Comparison of ENCODE assay signal across 8 cellular contexts in the genomic region with DNA sequence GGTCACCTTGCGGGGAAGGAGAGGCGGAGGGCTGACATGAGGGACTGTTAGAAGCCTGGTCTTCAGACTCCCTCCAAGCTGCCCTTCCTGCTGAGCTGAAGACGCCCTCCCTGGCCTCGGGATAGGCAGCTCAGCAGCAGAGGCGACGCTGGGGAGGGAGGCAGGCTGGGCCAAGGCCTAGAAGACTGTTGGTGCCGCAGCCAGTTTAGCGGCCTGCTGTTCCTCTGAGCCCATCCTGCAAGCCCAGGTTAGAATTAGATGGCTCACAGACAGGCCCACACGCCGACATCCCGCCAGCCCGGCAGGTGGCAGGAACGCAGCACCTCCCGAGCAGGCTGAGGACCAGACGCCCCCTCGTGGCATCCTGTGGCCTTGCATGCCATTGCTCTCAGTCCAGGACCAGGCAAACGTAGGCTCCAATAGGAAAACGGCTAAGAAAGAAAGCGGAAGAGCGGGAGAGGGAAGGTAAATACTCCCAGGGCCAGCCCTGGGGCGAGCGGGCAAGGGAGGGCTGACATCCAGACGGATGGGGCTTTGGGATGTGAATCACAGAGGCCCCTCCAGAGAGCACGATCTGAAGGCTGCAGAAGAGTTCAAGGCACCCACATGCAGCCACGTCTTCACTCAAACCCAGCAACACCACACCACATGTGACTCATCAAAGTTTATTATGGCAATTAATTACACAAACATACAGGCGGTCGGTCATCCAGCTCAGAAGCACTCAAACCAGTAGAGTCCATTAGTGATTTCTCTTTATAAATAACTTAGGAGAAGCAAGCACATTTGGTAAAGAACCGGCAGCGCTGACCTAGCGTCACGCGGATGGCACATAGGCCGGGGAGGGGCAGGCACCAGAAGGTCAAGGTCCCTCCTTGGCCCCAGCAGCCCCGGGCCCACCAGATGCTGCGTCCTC. TPM values are rescaled to one million over a fixed set of nuclear protein-coding genes. Genes with fewer than 3 reads are reported as not detected.
DNase-seq lines count a peak whose midpoint lies in the region; ATAC-seq lines count a peak whose summit lies in the region.

No MANE protein-coding gene starts in this region.

- peak; percentile 74 for ATAC-seq in HG03378 (IDR thresholded peaks at IDR 0.05; ENCODE audit: unreplicated experiment)

- peak; percentile 91 for DNase-seq in activated naive CD4-positive, alpha-beta T cell treated with Interleukin-2 at 50 U/mL for 16 hours
- no peak for DNase-seq in activated naive CD4-positive, alpha-beta T cell (lab: John Stamatoyannopoulos, UW)
- DNase-seq in activated CD4-positive, alpha-beta T cell treated with anti-CD3 and anti-CD28 coated beads for 24 hours (ENCODE audit: low read depth in 2 of 2), result peak; percentile 85 to 91
- DNase-seq in dermis blood vessel endothelial cell (peak; percentile 95), medulla oblongata (ENCODE audit: extremely low spot score) (peak; percentile 84), SHP77 treated with DMSO at 0.1 percent for 48 hours (lab: John Stamatoyannopoulos, UW) (no peak)
- DNase-seq in stimulated activated CD8-positive, alpha-beta memory T cell treated with anti-CD3 and anti-CD28 coated beads, Interleukin-12 subunit alpha, Interleukin-12 subunit beta, amount 100 ng/mL, for 4 hours (ENCODE audit: low read depth), result peak; percentile 76

RNA-seq across cellular contexts. Expression of gene CD5, which starts 27.6 kb away (rescaled TPM):
- total RNA-seq in dermis blood vessel endothelial cell, result not detected in 2 replicates

RNA-seq across cellular contexts. Expression of gene VPS37C, which starts 31.4 kb away (rescaled TPM):
- total RNA-seq in dermis blood vessel endothelial cell, result 9.7 and 14.1 TPM in 2 replicates

Comparison
In these comparisons a context has a peak if more than half of its experiments do, and no peak if none do; other contexts are left out.
1. DNase-seq: peak in activated naive CD4-positive, alpha-beta T cell treated with Interleukin-2 at 50 U/mL for 16 hours (single experiment), activated CD4-positive, alpha-beta T cell treated with anti-CD3 and anti-CD28 coated beads for 24 hours (2 of 2), dermis blood vessel endothelial cell (single experiment), medulla oblongata (single experiment) and stimulated activated CD8-positive, alpha-beta memory T cell treated with anti-CD3 and anti-CD28 coated beads, Interleukin-12 subunit alpha, Interleukin-12 subunit beta, amount 100 ng/mL, for 4 hours (single experiment); none in activated naive CD4-positive, alpha-beta T cell (0 of 4) and SHP77 treated with DMSO at 0.1 percent for 48 hours (single experiment).